Comparison of ENCODE assay signal across 8 cellular contexts in the genomic region with DNA sequence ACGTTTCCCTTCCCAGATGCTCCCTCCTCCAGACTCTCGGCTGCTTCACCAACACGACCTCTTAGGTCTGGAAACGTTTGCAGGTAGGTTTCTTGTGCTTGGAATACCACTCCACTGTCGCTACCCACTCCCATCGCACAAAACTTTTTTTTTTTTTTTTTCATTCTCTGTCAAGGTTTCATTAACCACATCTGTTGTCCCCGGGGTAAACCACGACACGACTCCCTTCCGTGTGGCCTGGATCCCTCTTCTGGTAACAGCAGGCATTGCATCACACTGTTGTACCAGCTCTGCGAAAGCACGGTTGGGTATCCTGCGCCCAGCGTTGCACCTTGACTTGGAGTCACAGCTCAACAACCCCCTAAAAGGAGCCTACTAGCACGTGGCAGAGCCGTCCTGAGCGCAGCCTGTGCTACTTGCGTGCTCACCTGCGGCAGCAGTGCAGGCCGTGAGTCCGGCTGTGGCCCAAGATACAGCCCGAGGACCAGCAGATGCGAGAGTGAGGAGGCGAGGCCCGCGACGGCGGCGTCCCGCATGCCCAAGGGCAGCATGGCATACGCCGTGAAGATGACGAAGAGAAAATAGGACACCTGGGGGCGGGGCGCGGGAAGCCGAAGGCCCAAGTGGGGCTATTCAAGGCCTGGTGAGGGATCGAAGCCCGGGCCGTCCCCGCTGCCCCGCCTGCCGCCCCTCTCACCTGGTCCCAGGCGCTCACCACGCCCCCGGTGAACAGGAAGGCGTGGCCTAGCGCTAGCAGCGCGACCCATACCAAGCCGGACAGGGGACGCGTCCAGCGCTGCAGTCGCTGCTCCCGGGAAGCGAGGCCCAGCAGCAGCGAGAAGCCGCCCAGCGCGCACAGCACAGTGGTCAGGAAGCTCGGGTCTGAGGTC. TPM values are rescaled to one million over a fixed set of nuclear protein-coding genes. Genes with fewer than 3 reads are reported as not detected.
A peak's percentile ranks its signal among the peaks of the same experiment; 100 is the strongest.
DNase-seq lines count a peak whose midpoint lies in the region; ATAC-seq, FAIRE-seq and TF ChIP-seq lines count a peak whose summit lies in the region.

No MANE protein-coding gene starts in this region.

- H3K27ac ChIP-seq in KMS-11 (no peak overlapping the region), SJCRH30 (no peak overlapping the region), cardiac muscle cell (no peak overlapping the region)

- peak overlapping the region; percentile 46 for H3K27ac Mint-ChIP-seq in activated naive CD4-positive, alpha-beta T cell treated with anti-CD3 and anti-CD28 coated beads, Interleukin-2, amount 10 ng/mL, durations not matched to agents 7 days and 5 days
- peak overlapping the region; percentile 0 for H3K27ac Mint-ChIP-seq in progenitor cell of endocrine pancreas

- H3K27me3 Mint-ChIP-seq in activated naive CD4-positive, alpha-beta T cell treated with anti-CD3 and anti-CD28 coated beads, Interleukin-2, amount 10 ng/mL, durations not matched to agents 7 days and 5 days = peaks cover 80% of the 10 kb centered on the region
- H3K27me3 Mint-ChIP-seq in progenitor cell of endocrine pancreas = peaks cover 84% of the 10 kb centered on the region

- H3K9ac ChIP-seq in KMS-11 = no peak overlapping the region

- peak; percentile 82 for DNase-seq in ELF-1 (ENCODE audit: low read depth, low spot score)
- peak; percentile 64 to 75 for DNase-seq in SJCRH30
- DNase-seq in activated naive CD4-positive, alpha-beta T cell treated with anti-CD3 and anti-CD28 coated beads, Interleukin-2, amount 10 ng/mL, durations not matched to agents 7 days and 5 days = peak; percentile 92
- DNase-seq in cardiac muscle cell (ENCODE audit: low read depth in 1 of 2, low spot score in 1 of 2) = peak; percentile 64 to 77
- peak; percentile 46 for DNase-seq in progenitor cell of endocrine pancreas (ENCODE audit: low spot score, unreplicated experiment)
- peak; percentile 75 for DNase-seq in urothelium cell line (ENCODE audit: low spot score)

- H3K9me3 ChIP-seq in SJCRH30 (replicated peaks) (no peaks in the 10 kb centered on the region), cardiac muscle cell (ENCODE audit: low read depth) (no peaks in the 10 kb centered on the region)

- peak; percentile 70 for TF ChIP-seq CTCF in KMS-11 (conservative IDR thresholded peaks at IDR 0.05; ENCODE audit: low read depth, low read length)
- TF ChIP-seq CTCF in cardiac muscle cell (IDR thresholded peaks at IDR 0.05; ENCODE audit: low read depth, low read length) = peak; percentile 77
- peak; percentile 67 for TF ChIP-seq CTCF in progenitor cell of endocrine pancreas (IDR thresholded peaks at IDR 0.05; ENCODE audit: unreplicated experiment)

- peaks cover 12% of the 10 kb centered on the region for H3K4me1 ChIP-seq in KMS-11 (ENCODE audit: low read depth, poor library complexity, severe bottlenecking)
- peaks cover 2% of the 10 kb centered on the region; the same call in 1 of the 2 replicates for H3K4me1 ChIP-seq in SJCRH30
- H3K4me1 ChIP-seq in cardiac muscle cell (ENCODE audit: low read depth) = peaks cover 7% of the 10 kb centered on the region

- H3K36me3 Mint-ChIP-seq in activated naive CD4-positive, alpha-beta T cell treated with anti-CD3 and anti-CD28 coated beads, Interleukin-2, amount 10 ng/mL, durations not matched to agents 7 days and 5 days = peaks cover 24% of the 10 kb centered on the region
- H3K36me3 Mint-ChIP-seq in progenitor cell of endocrine pancreas (ENCODE audit: insufficient read depth) = no peaks in the 10 kb centered on the region

- no peaks in the 10 kb centered on the region for H3K79me2 ChIP-seq in KMS-11 (ENCODE audit: insufficient read depth, low read depth)

- H3K36me3 ChIP-seq in KMS-11 (ENCODE audit: insufficient read depth) = no peaks in the 10 kb centered on the region
- H3K36me3 ChIP-seq in SJCRH30 = no peaks in the 10 kb centered on the region
- no peaks in the 10 kb centered on the region for H3K36me3 ChIP-seq in cardiac muscle cell

- H4K20me1 ChIP-seq in KMS-11 (ENCODE audit: insufficient read depth) = no peaks in the 10 kb centered on the region

- peak overlapping the region; percentile 66 for H3K4me3 Mint-ChIP-seq in activated naive CD4-positive, alpha-beta T cell treated with anti-CD3 and anti-CD28 coated beads, Interleukin-2, amount 10 ng/mL, durations not matched to agents 7 days and 5 days
- H3K4me3 Mint-ChIP-seq in progenitor cell of endocrine pancreas (ENCODE audit: low read depth) = peak overlapping the region; percentile 59

- FAIRE-seq in urothelium cell line (lab: Jason Lieb, UNC) = peak; percentile 44

- H3K27me3 ChIP-seq in KMS-11 (ENCODE audit: insufficient read depth, low read depth) = peaks cover 11% of the 10 kb centered on the region; the same call in 1 of the 2 replicates
- H3K27me3 ChIP-seq in SJCRH30 = peaks cover 7% of the 10 kb centered on the region; the same call in 1 of the 2 replicates
- peaks cover 75% of the 10 kb centered on the region for H3K27me3 ChIP-seq in cardiac muscle cell

- CTCF ChIA-PET in activated naive CD4-positive, alpha-beta T cell treated with anti-CD3 and anti-CD28 coated beads, Interleukin-2, amount 10 ng/mL, durations not matched to agents 7 days and 5 days (lab: Charles Lee) = interaction anchor here (0.7 to 18.8 kb wide), 23 partner anchors 8 to 278 kb away, joined by 3 to 557 read pairs (median 6); a partner anchor contains a TSS

- peak overlapping the region; percentile 81 for H2AFZ ChIP-seq in KMS-11 (ENCODE audit: low read depth)

- no peak overlapping the region for H3K4me3 ChIP-seq in KMS-11 (IDR thresholded peaks at IDR 0.05; ENCODE audit: insufficient read depth, low read depth, low read length)
- no peak overlapping the region for H3K4me3 ChIP-seq in SJCRH30
- H3K4me3 ChIP-seq in cardiac muscle cell = peak overlapping the region; percentile 23

- ATAC-seq in GM21786 (IDR thresholded peaks at IDR 0.05; ENCODE audit: unreplicated experiment) = peak; percentile 66

- peaks cover 63% of the 10 kb centered on the region for H3K4me1 Mint-ChIP-seq in activated naive CD4-positive, alpha-beta T cell treated with anti-CD3 and anti-CD28 coated beads, Interleukin-2, amount 10 ng/mL, durations not matched to agents 7 days and 5 days
- peaks cover 3% of the 10 kb centered on the region for H3K4me1 Mint-ChIP-seq in progenitor cell of endocrine pancreas (ENCODE audit: low read depth)

- H3K9me3 Mint-ChIP-seq in activated naive CD4-positive, alpha-beta T cell treated with anti-CD3 and anti-CD28 coated beads, Interleukin-2, amount 10 ng/mL, durations not matched to agents 7 days and 5 days = no peaks in the 10 kb centered on the region
- H3K9me3 Mint-ChIP-seq in progenitor cell of endocrine pancreas (ENCODE audit: low read depth) = no peaks in the 10 kb centered on the region

- peak overlapping the region; percentile 80 for H3K4me2 ChIP-seq in KMS-11

RNA-seq across cellular contexts. Expression of a gene that starts 2.5 kb away (rescaled TPM):
- total RNA-seq in SJCRH30 (2014; rRNA removed; shearing (Covaris generic)) = 0.03 TPM in 1 of 2 replicates, not detected in the other
- total RNA-seq in cardiac muscle cell (0.35 and 1.5 TPM in 2 replicates), progenitor cell of endocrine pancreas (0.46 and 0.75 TPM in 2 replicates)
- 1.2 TPM in 1 of 2 replicates, not detected in the other for polyA plus RNA-seq in cardiac muscle cell

RNA-seq across cellular contexts. Expression of a gene that starts 7.5 kb away (rescaled TPM):
- total RNA-seq in SJCRH30 (2014; rRNA removed; shearing (Covaris generic)) = not detected in 2 replicates
- total RNA-seq in cardiac muscle cell = 0.24 TPM in 1 of 2 replicates, not detected in the other
- polyA plus RNA-seq in cardiac muscle cell = 0.81 TPM in 1 of 2 replicates, not detected in the other
- total RNA-seq in progenitor cell of endocrine pancreas = 0.62 and 1.5 TPM in 2 replicates

RNA-seq across cellular contexts. Expression of a gene that starts 21.0 kb away (rescaled TPM):
- total RNA-seq in SJCRH30 (2014; rRNA removed; shearing (Covaris generic)) = 2.0 and 3.8 TPM in 2 replicates
- total RNA-seq in cardiac muscle cell (8.5 and 8.8 TPM in 2 replicates), progenitor cell of endocrine pancreas (8.4 TPM in 2 replicates)
- 2.0 and 2.7 TPM in 2 replicates for polyA plus RNA-seq in cardiac muscle cell

RNA-seq across cellular contexts. Expression of a gene that starts 22.4 kb away (rescaled TPM):
- total RNA-seq in SJCRH30 (2014; rRNA removed; shearing (Covaris generic)) = 4.4 and 5.3 TPM in 2 replicates
- total RNA-seq in cardiac muscle cell (7.6 and 15.1 TPM in 2 replicates), progenitor cell of endocrine pancreas (11.0 and 11.3 TPM in 2 replicates)
- polyA plus RNA-seq in cardiac muscle cell = 0.17 and 1.8 TPM in 2 replicates

RNA-seq across cellular contexts. Expression of a gene that starts 24.6 kb away (rescaled TPM):
- 0.08 and 0.20 TPM in 2 replicates for total RNA-seq in SJCRH30 (2014; rRNA removed; shearing (Covaris generic))
- total RNA-seq in cardiac muscle cell (not detected in 2 replicates), progenitor cell of endocrine pancreas (1.9 and 3.0 TPM in 2 replicates)
- not detected in 2 replicates for polyA plus RNA-seq in cardiac muscle cell
